ENCODE assay signal across 8 cellular contexts in the genomic region with DNA sequence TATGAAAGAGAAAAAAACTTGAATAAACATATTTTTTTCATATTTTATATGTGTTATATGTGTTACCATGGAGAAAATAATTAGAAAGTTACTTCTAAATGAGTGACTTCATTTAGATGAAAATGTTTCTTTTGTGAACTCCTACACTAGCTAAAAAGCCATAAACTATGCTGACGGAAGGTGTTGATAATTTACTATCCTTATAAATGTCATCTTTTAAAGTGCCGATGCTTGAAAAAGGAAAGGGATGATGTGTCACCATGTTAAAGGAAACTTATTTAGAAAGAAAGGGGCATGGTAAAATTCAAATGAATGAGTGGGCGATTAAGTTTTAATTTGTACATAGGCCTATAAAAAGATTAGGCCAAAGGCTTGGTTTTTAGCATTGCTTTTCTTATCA.
"Had no signal": no experiment of that assay in that cellular context is flagged by ENCODE, and none has a peak within 500 bp of the region (broad histone marks: within the 10 kb centered on the region; RNA-seq: fewer than 3 reads in every experiment).

No MANE protein-coding gene starts in this region.

- H3K27ac ChIP-seq: GM23248 had no signal

- H3K36me3 ChIP-seq: HAP-1 had no signal

- FAIRE-seq: HTR-8/SVneo, K562 had no signal

- H3K4me3 ChIP-seq: GM23248, HAP-1, K562 had no signal

- ATAC-seq: HCT116, K562 had no signal

- DNase-seq: GM23248, GOT3, H7, IMR-90 had no signal
